13 cellular contexts compared by ENCODE assay signal in the genomic region with DNA sequence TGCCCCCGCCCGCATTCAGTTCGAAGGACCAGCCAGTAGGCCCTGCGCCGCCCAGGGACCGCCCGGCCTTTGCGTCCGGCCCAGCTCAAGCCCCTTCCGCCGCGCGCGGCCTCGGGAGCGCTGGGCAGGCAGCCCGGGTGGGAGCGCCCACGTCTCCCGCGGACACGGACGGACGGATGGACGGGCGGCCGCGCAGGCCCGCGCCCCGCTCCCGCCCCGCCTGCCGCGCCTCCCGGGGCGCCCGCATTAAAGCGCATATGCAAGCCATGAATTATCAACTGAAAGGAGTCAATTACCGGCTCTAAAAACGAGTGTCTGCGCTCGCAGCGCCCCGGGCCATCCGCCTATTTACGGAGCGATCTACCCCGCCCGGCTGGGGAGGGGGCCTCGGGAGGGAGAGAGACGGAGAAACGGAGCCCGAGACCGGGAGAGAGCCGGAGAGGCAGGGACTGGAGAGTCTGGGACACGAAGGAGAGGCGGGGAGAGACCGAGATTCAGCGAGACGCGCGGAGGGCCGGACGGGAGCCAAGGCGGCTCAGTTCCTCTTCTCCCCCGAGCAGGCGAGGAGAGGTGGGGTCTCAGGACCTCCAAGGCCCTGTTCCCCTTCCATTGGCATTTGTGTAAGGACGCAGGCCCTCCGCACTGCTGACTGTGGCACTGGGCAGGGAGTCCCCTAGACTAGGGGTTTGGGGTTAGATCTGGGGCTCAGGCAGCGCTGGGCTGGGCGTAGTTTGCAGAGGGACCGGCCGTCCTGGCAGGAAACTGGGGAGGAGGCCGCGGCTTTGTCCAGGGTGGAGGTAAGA. TPM values are rescaled to one million over a fixed set of nuclear protein-coding genes. Genes with fewer than 3 reads are reported as not detected.
DNase-seq lines count a peak whose midpoint lies in the region; ATAC-seq and TF ChIP-seq lines count a peak whose summit lies in the region.
"Had no signal": no experiment of that assay in that cellular context is flagged by ENCODE, and none has a peak within 500 bp of the region (broad histone marks: within the 10 kb centered on the region; RNA-seq: fewer than 3 reads in every experiment).

No MANE protein-coding gene starts in this region.

- H3K36me3 Mint-ChIP-seq in activated CD4-positive, alpha-beta T cell treated with anti-CD3 and anti-CD28 coated beads for 36 hours (ENCODE audit: low read depth), result no peaks in the 10 kb centered on the region
- no peaks in the 10 kb centered on the region for H3K36me3 Mint-ChIP-seq in activated CD4-positive, alpha-beta T cell treated with anti-CD3 and anti-CD28 coated beads, Interleukin-2, amount 10 ng/mL, durations not matched to agents 24 days and 14 days (ENCODE audit: low read depth)
- peaks cover 11% of the 10 kb centered on the region for H3K36me3 Mint-ChIP-seq in effector memory CD8-positive, alpha-beta T cell (ENCODE audit: insufficient read depth)

- no peaks in the 10 kb centered on the region for H3K9me3 Mint-ChIP-seq in activated CD4-positive, alpha-beta T cell treated with anti-CD3 and anti-CD28 coated beads for 36 hours (ENCODE audit: low read depth)
- no peaks in the 10 kb centered on the region for H3K9me3 Mint-ChIP-seq in activated CD4-positive, alpha-beta T cell treated with anti-CD3 and anti-CD28 coated beads, Interleukin-2, amount 10 ng/mL, durations not matched to agents 24 days and 14 days
- no peaks in the 10 kb centered on the region for H3K9me3 Mint-ChIP-seq in effector memory CD8-positive, alpha-beta T cell
- H3K9me3 Mint-ChIP-seq: activated CD8-positive, alpha-beta T cell treated with anti-CD3 and anti-CD28 coated beads for 36 hours had no signal

- H3K27ac ChIP-seq in mesodermal cell (ENCODE audit: low read depth, low read length, severe bottlenecking), result no peak overlapping the region
- no peak overlapping the region for H3K27ac ChIP-seq in tibial artery

- TF ChIP-seq CTCF in tibial artery (IDR thresholded peaks at IDR 0.05), result no peak

- H3K9me3 ChIP-seq in mesodermal cell (ENCODE audit: control insufficient read depth, low read length) (no peaks in the 10 kb centered on the region), tibial artery (no peaks in the 10 kb centered on the region)
- H3K9me3 ChIP-seq: BE2C had no signal

- no peak overlapping the region for H3K4me3 Mint-ChIP-seq in activated CD4-positive, alpha-beta T cell treated with anti-CD3 and anti-CD28 coated beads for 36 hours
- H3K4me3 Mint-ChIP-seq in activated CD4-positive, alpha-beta T cell treated with anti-CD3 and anti-CD28 coated beads, Interleukin-2, amount 10 ng/mL, durations not matched to agents 24 days and 14 days, result no peak overlapping the region
- peak overlapping the region; percentile 39 to 55 for H3K4me3 Mint-ChIP-seq in effector memory CD8-positive, alpha-beta T cell
- H3K4me3 Mint-ChIP-seq: activated CD8-positive, alpha-beta T cell treated with anti-CD3 and anti-CD28 coated beads for 36 hours had no signal

- peak; percentile 14 for DNase-seq in activated CD4-positive, alpha-beta T cell treated with anti-CD3 and anti-CD28 coated beads for 36 hours
- no peak for DNase-seq in activated CD4-positive, alpha-beta T cell treated with anti-CD3 and anti-CD28 coated beads, Interleukin-2, amount 10 ng/mL, durations not matched to agents 24 days and 14 days
- DNase-seq in effector memory CD8-positive, alpha-beta T cell, result no peak
- no peak for DNase-seq in tibial artery
- DNase-seq in central memory CD4-positive, alpha-beta T cell, result no peak
- DNase-seq in activated CD4-positive, alpha-beta T cell treated with anti-CD3 and anti-CD28 coated beads for 4 hours, result no peak
- DNase-seq: activated CD8-positive, alpha-beta T cell treated with anti-CD3 and anti-CD28 coated beads for 36 hours; BE2C had no signal

- H3K27me3 Mint-ChIP-seq in activated CD4-positive, alpha-beta T cell treated with anti-CD3 and anti-CD28 coated beads for 36 hours, result peaks cover 50% of the 10 kb centered on the region
- peaks cover 80% of the 10 kb centered on the region for H3K27me3 Mint-ChIP-seq in activated CD4-positive, alpha-beta T cell treated with anti-CD3 and anti-CD28 coated beads, Interleukin-2, amount 10 ng/mL, durations not matched to agents 24 days and 14 days
- H3K27me3 Mint-ChIP-seq in effector memory CD8-positive, alpha-beta T cell, result peaks cover 61 to 75% of the 10 kb centered on the region in 2 donors

- POLR2A ChIA-PET in activated CD4-positive, alpha-beta T cell treated with anti-CD3 and anti-CD28 coated beads for 36 hours (lab: Charles Lee), result interaction anchor here (0.5 kb wide), 1 partner anchor 73 kb away, joined by 4 read pairs; no protein-coding TSS in a partner anchor

- peaks cover 0 to 78% of the 10 kb centered on the region in 2 donors for H3K27me3 ChIP-seq in tibial artery

- WGBS in mesodermal cell (ENCODE audit: insufficient coverage in 2 of 2), 2 experiments, result 1% methylated on average over 57 to 59 of the region's 76 CpGs

- intact Hi-C loops in activated CD4-positive, alpha-beta T cell treated with anti-CD3 and anti-CD28 coated beads for 36 hours (cut with DNase I, micrococcal nuclease), result loop anchor here in 1 of 2 experiments (5.0 kb wide), 1 partner anchor 279 kb away; no protein-coding TSS in a partner anchor
- intact Hi-C loops in activated CD4-positive, alpha-beta T cell treated with anti-CD3 and anti-CD28 coated beads, Interleukin-2, amount 10 ng/mL, durations not matched to agents 24 days and 14 days (cut with micrococcal nuclease), result no loop called here
- intact Hi-C loops in tibial artery (cut with DNase I; ENCODE audit: low total_unique reads), result no loop called here

- peaks cover 2% of the 10 kb centered on the region for H3K4me1 ChIP-seq in mesodermal cell (ENCODE audit: control insufficient read depth, insufficient read depth, low read length, poor library complexity, severe bottlenecking)
- H3K4me1 ChIP-seq in tibial artery, result peaks cover 0 to 14% (median 12%) of the 10 kb centered on the region in 4 donors
- H3K4me1 ChIP-seq: BE2C had no signal

- CTCF ChIA-PET in activated CD4-positive, alpha-beta T cell treated with anti-CD3 and anti-CD28 coated beads for 36 hours (lab: Charles Lee), result interaction anchor here (0.5 to 4.8 kb wide), 14 partner anchors 8 to 276 kb away, joined by 3 to 105 read pairs (median 5); a partner anchor contains a TSS

- peaks cover 8% of the 10 kb centered on the region for H3K4me1 Mint-ChIP-seq in activated CD4-positive, alpha-beta T cell treated with anti-CD3 and anti-CD28 coated beads for 36 hours
- peaks cover 9% of the 10 kb centered on the region for H3K4me1 Mint-ChIP-seq in activated CD4-positive, alpha-beta T cell treated with anti-CD3 and anti-CD28 coated beads, Interleukin-2, amount 10 ng/mL, durations not matched to agents 24 days and 14 days
- H3K4me1 Mint-ChIP-seq in effector memory CD8-positive, alpha-beta T cell (ENCODE audit: low read depth in 2 of 2), result peaks cover 12 to 21% of the 10 kb centered on the region in 2 donors

- H3K36me3 ChIP-seq in mesodermal cell (ENCODE audit: control insufficient read depth, insufficient read depth, low read length) (no peaks in the 10 kb centered on the region), tibial artery (no peaks in the 10 kb centered on the region)
- H3K36me3 ChIP-seq: BE2C had no signal

- no peak for ATAC-seq in activated CD4-positive, alpha-beta T cell treated with anti-CD3 and anti-CD28 coated beads for 36 hours
- no peak for ATAC-seq in effector memory CD8-positive, alpha-beta T cell (replicated peaks)
- no peak for ATAC-seq in GM21390 (IDR thresholded peaks at IDR 0.05; ENCODE audit: unreplicated experiment)
- ATAC-seq: activated CD8-positive, alpha-beta T cell treated with anti-CD3 and anti-CD28 coated beads for 36 hours; Panc1 had no signal

- H3K4me3 ChIP-seq in mesodermal cell (ENCODE audit: extremely low read depth, insufficient read depth, low read length, poor library complexity, severe bottlenecking) (peak overlapping the region; percentile 22), tibial artery (peak overlapping the region; percentile 29 to 47)

- no peak overlapping the region for H3K27ac Mint-ChIP-seq in activated CD4-positive, alpha-beta T cell treated with anti-CD3 and anti-CD28 coated beads for 36 hours
- H3K27ac Mint-ChIP-seq in activated CD4-positive, alpha-beta T cell treated with anti-CD3 and anti-CD28 coated beads, Interleukin-2, amount 10 ng/mL, durations not matched to agents 24 days and 14 days, result no peak overlapping the region
- no peak overlapping the region for H3K27ac Mint-ChIP-seq in effector memory CD8-positive, alpha-beta T cell
- H3K27ac Mint-ChIP-seq: activated CD8-positive, alpha-beta T cell treated with anti-CD3 and anti-CD28 coated beads for 36 hours had no signal

RNA-seq across cellular contexts. Expression of gene DMBX1, which starts 41.3 kb away (rescaled TPM):
- under 1 TPM in 1 of 2 experiments, not detected in 1; 0.05 TPM for total RNA-seq in activated CD4-positive, alpha-beta T cell treated with anti-CD3 and anti-CD28 coated beads for 36 hours
- total RNA-seq in activated CD4-positive, alpha-beta T cell treated with anti-CD3 and anti-CD28 coated beads, Interleukin-2, amount 10 ng/mL, durations not matched to agents 24 days and 14 days, result 0.07 TPM in 1 of 2 replicates, not detected in the other
- not detected for polyA plus RNA-seq in mesodermal cell (2013, experiment 1 of 2)
- not detected for polyA plus RNA-seq in mesodermal cell (2013, experiment 2 of 2)
- total RNA-seq: dermis microvascular lymphatic vessel endothelial cell, mucosa of gallbladder had no signal

RNA-seq across cellular contexts. Expression of gene FAAH, which starts 54.2 kb away (rescaled TPM):
- total RNA-seq in activated CD4-positive, alpha-beta T cell treated with anti-CD3 and anti-CD28 coated beads for 36 hours, result 1 to 10 TPM; 5.3 to 7.5 TPM
- total RNA-seq in activated CD4-positive, alpha-beta T cell treated with anti-CD3 and anti-CD28 coated beads, Interleukin-2, amount 10 ng/mL, durations not matched to agents 24 days and 14 days, result 4.6 and 6.8 TPM in 2 replicates
- polyA plus RNA-seq in mesodermal cell (2013, experiment 1 of 2), result 2.7 TPM
- 0.56 TPM for polyA plus RNA-seq in mesodermal cell (2013, experiment 2 of 2)

Comparison
In these comparisons a context has a peak if more than half of its experiments do, and no peak if none do; other contexts are left out.
1. H3K4me3 Mint-ChIP-seq: peak in effector memory CD8-positive, alpha-beta T cell (2 of 2); none in activated CD4-positive, alpha-beta T cell treated with anti-CD3 and anti-CD28 coated beads for 36 hours (single experiment) and activated CD4-positive, alpha-beta T cell treated with anti-CD3 and anti-CD28 coated beads, Interleukin-2, amount 10 ng/mL, durations not matched to agents 24 days and 14 days (single experiment).